In the genomic region with DNA sequence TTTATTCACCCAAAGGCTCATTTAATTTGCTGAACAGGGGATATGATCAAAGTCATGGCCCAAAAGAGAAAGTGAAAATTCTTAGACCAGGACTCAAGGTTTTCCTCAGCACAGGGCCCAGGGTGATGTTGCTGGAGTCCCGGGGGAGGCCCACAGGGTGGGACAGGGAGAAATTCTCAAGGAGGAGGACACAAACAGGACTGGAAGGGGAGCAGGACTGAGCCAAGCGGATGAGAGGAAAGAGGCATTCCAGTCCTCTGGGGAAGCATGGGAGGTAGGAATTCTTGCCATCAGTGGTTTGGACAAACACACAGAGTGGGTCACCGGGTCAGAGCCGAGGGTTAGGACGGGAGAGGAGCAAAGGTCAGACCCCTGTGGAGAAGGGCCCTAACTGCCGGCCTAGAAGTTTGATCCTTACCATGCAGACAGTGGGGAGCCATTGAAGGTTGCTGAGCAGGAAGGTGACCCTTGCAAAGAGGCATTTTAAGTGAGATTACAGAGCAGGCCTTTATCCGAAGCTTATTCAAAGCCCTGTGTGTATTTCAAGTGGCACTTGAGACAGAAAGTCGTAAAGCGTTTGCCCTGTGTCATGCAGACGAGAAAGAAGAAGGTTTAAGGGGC, we compare ENCODE assay signal across 9 cellular contexts.
DNase-seq lines count a peak whose midpoint lies in the region; ATAC-seq and TF ChIP-seq lines count a peak whose summit lies in the region.
"Had no signal": no experiment of that assay in that cellular context is flagged by ENCODE, and none has a peak within 500 bp of the region (broad histone marks: within the 10 kb centered on the region; RNA-seq: fewer than 3 reads in every experiment).

No MANE protein-coding gene starts in this region.

- no peaks in the 10 kb centered on the region for H3K9me3 Mint-ChIP-seq in dendritic cell treated with granulocyte-macrophage colony-stimulating factor and Interleukin-4, amounts not matched to agents 40 ng/mL and 50 ng/mL, for 4 days
- no peaks in the 10 kb centered on the region for H3K9me3 Mint-ChIP-seq in nephron progenitor cell

- peak; percentile 72 for DNase-seq in nephron progenitor cell
- DNase-seq in COLO668 (lab: John Stamatoyannopoulos, UW; ENCODE audit: unreplicated experiment): no peak
- DNase-seq in substantia nigra (lab: John Stamatoyannopoulos, UW): no peak
- DNase-seq in iPS-NIHi7 (ENCODE audit: extremely low spot score): no peak
- DNase-seq: DND-41 had no signal

- H3K4me3 Mint-ChIP-seq in dendritic cell treated with granulocyte-macrophage colony-stimulating factor and Interleukin-4, amounts not matched to agents 40 ng/mL and 50 ng/mL, for 4 days: no peak overlapping the region
- H3K4me3 Mint-ChIP-seq in nephron progenitor cell: peak overlapping the region; percentile 65

- H3K27ac Mint-ChIP-seq in dendritic cell treated with granulocyte-macrophage colony-stimulating factor and Interleukin-4, amounts not matched to agents 40 ng/mL and 50 ng/mL, for 4 days: peak overlapping the region; percentile 54
- peak overlapping the region; percentile 95 for H3K27ac Mint-ChIP-seq in nephron progenitor cell

- ATAC-seq in HG02623 (IDR thresholded peaks at IDR 0.05; ENCODE audit: unreplicated experiment): no peak

- H3K27me3 ChIP-seq in BLaER1 treated with 17β-estradiol and CSF1 and Interleukin-3, amounts not matched to agents 10 nM and 100 nM: no peaks in the 10 kb centered on the region
- H3K27me3 ChIP-seq in KMS-11 (ENCODE audit: insufficient read depth, low read depth): no peaks in the 10 kb centered on the region

- peak overlapping the region in 10 of 11 experiments; percentile 38 to 99 (median 98); a peak in 18 of 22 replicates for H3K27ac ChIP-seq in BLaER1 treated with 17β-estradiol and CSF1 and Interleukin-3, amounts not matched to agents 10 nM and 100 nM
- H3K27ac ChIP-seq in KMS-11 (no peak overlapping the region), substantia nigra (ENCODE audit: low read depth, low read length, poor library complexity, severe bottlenecking) (no peak overlapping the region)

- H3K27me3 Mint-ChIP-seq in dendritic cell treated with granulocyte-macrophage colony-stimulating factor and Interleukin-4, amounts not matched to agents 40 ng/mL and 50 ng/mL, for 4 days: no peaks in the 10 kb centered on the region
- H3K27me3 Mint-ChIP-seq in nephron progenitor cell (ENCODE audit: low read depth, poor library complexity): no peaks in the 10 kb centered on the region

- H4K20me1 ChIP-seq in BLaER1 treated with 17β-estradiol and CSF1 and Interleukin-3, amounts not matched to agents 10 nM and 100 nM: peaks cover 0 to 44% (median 31%) of the 10 kb centered on the region in 11 experiments; a peak in 13 of 22 replicates
- H4K20me1 ChIP-seq in KMS-11 (ENCODE audit: insufficient read depth): no peaks in the 10 kb centered on the region

- H3K9me3 ChIP-seq in BLaER1 treated with 17β-estradiol and CSF1 and Interleukin-3, amounts not matched to agents 10 nM and 100 nM (replicated peaks in 1 of 11): no peaks in the 10 kb centered on the region

- peak overlapping the region; percentile 88 to 99 (median 97) for H3K4me2 ChIP-seq in BLaER1 treated with 17β-estradiol and CSF1 and Interleukin-3, amounts not matched to agents 10 nM and 100 nM
- peak overlapping the region; percentile 15; the same call in 1 of the 2 replicates for H3K4me2 ChIP-seq in KMS-11

- peak overlapping the region in 1 of 10 experiments; percentile 18; a peak in 1 of 20 replicates for H3K4me3 ChIP-seq in BLaER1 treated with 17β-estradiol and CSF1 and Interleukin-3, amounts not matched to agents 10 nM and 100 nM
- H3K4me3 ChIP-seq in KMS-11 (IDR thresholded peaks at IDR 0.05; ENCODE audit: insufficient read depth, low read depth, low read length): no peak overlapping the region

- intact Hi-C loops in dendritic cell treated with granulocyte-macrophage colony-stimulating factor and Interleukin-4, amounts not matched to agents 40 ng/mL and 50 ng/mL, for 4 days (cut with micrococcal nuclease): no loop called here

- peaks cover 20% of the 10 kb centered on the region for H3K36me3 Mint-ChIP-seq in dendritic cell treated with granulocyte-macrophage colony-stimulating factor and Interleukin-4, amounts not matched to agents 40 ng/mL and 50 ng/mL, for 4 days (ENCODE audit: low read depth)
- H3K36me3 Mint-ChIP-seq in nephron progenitor cell (ENCODE audit: low read depth): peaks cover 20% of the 10 kb centered on the region

- H2AFZ ChIP-seq in KMS-11 (ENCODE audit: low read depth): no peak overlapping the region

- peak overlapping the region in 9 of 11 experiments; percentile 90 to 99 (median 98); a peak in 17 of 22 replicates for H3K9ac ChIP-seq in BLaER1 treated with 17β-estradiol and CSF1 and Interleukin-3, amounts not matched to agents 10 nM and 100 nM
- no peak overlapping the region for H3K9ac ChIP-seq in KMS-11

- H3K4me1 Mint-ChIP-seq in dendritic cell treated with granulocyte-macrophage colony-stimulating factor and Interleukin-4, amounts not matched to agents 40 ng/mL and 50 ng/mL, for 4 days (ENCODE audit: low read depth): peaks cover 72% of the 10 kb centered on the region
- H3K4me1 Mint-ChIP-seq in nephron progenitor cell: peaks cover 68% of the 10 kb centered on the region

- H3K79me2 ChIP-seq in KMS-11 (ENCODE audit: insufficient read depth, low read depth): peaks cover 65% of the 10 kb centered on the region

- TF ChIP-seq CTCF in KMS-11 (conservative IDR thresholded peaks at IDR 0.05; ENCODE audit: low read depth, low read length): no peak
- TF ChIP-seq CTCF in nephron progenitor cell (IDR thresholded peaks at IDR 0.05): no peak

- H3K4me1 ChIP-seq in BLaER1 treated with 17β-estradiol and CSF1 and Interleukin-3, amounts not matched to agents 10 nM and 100 nM: peaks cover 73 to 83% (median 80%) of the 10 kb centered on the region in 10 experiments
- peaks cover 33% of the 10 kb centered on the region for H3K4me1 ChIP-seq in KMS-11 (ENCODE audit: low read depth, poor library complexity, severe bottlenecking)

- H3K36me3 ChIP-seq in BLaER1 treated with 17β-estradiol and CSF1 and Interleukin-3, amounts not matched to agents 10 nM and 100 nM: peaks cover 0 to 20% (median 8%) of the 10 kb centered on the region in 11 experiments; a peak in 12 of 22 replicates
- H3K36me3 ChIP-seq in KMS-11 (ENCODE audit: insufficient read depth): no peaks in the 10 kb centered on the region

Comparison
In these comparisons a context has a peak if more than half of its experiments do, and no peak if none do; other contexts are left out.
1. H3K27ac ChIP-seq: peak in BLaER1 treated with 17β-estradiol and CSF1 and Interleukin-3, amounts not matched to agents 10 nM and 100 nM (10 of 11); none in KMS-11 (single experiment) and substantia nigra (single experiment).